In genomic region chrX:13026877-13027652, GRCh38 we compare ENCODE assay signal across 27 cellular contexts. TPM values are rescaled to one million over a fixed set of nuclear protein-coding genes. Genes with fewer than 3 reads are reported as not detected.
DNase-seq lines count a peak whose midpoint lies in the region; ATAC-seq and TF ChIP-seq lines count a peak whose summit lies in the region.
"Had no signal": no experiment of that assay in that cellular context is flagged by ENCODE, and none has a peak within 500 bp of the region (broad histone marks: within the 10 kb centered on the region; RNA-seq: fewer than 3 reads in every experiment).

No MANE protein-coding gene starts in this region.

- no peaks in the 10 kb centered on the region for H3K79me1 ChIP-seq in mesendoderm (ENCODE audit: low read length)

- no peak overlapping the region for H3K4me3 ChIP-seq in CD8-positive, alpha-beta T cell (ENCODE audit: low read depth, low read length)
- no peak overlapping the region for H3K4me3 ChIP-seq in mesendoderm (ENCODE audit: low read length)
- H3K4me3 ChIP-seq: colonic mucosa, hepatocyte, prostate gland, testis had no signal

- no peak overlapping the region for H3K4me3 Mint-ChIP-seq in CD8-positive, alpha-beta T cell
- H3K4me3 Mint-ChIP-seq in activated CD8-positive, alpha-beta T cell treated with anti-CD3 and anti-CD28 coated beads for 36 hours = no peak overlapping the region
- H3K4me3 Mint-ChIP-seq: nephron progenitor cell had no signal

- no peak overlapping the region for H3K23ac ChIP-seq in mesendoderm (ENCODE audit: low read length)

- no peak overlapping the region for H3K9ac ChIP-seq in mesendoderm (ENCODE audit: low read length)
- H3K9ac ChIP-seq: SK-N-SH had no signal

- CTCF ChIA-PET in CD8-positive, alpha-beta T cell (lab: Charles Lee) = interaction anchor here (1.3 to 2.2 kb wide), 3 partner anchors 24 to 461 kb away, joined by 4 to 6 read pairs (median 5); no protein-coding TSS in a partner anchor
- CTCF ChIA-PET in activated CD8-positive, alpha-beta T cell treated with anti-CD3 and anti-CD28 coated beads for 36 hours (lab: Charles Lee) = no interaction called here

- POLR2A ChIA-PET in CD8-positive, alpha-beta T cell (lab: Charles Lee) = interaction anchor here (1.0 to 1.9 kb wide), 7 partner anchors 13 to 65 kb away, joined by 3 to 9 read pairs (median 6); no protein-coding TSS in a partner anchor
- POLR2A ChIA-PET in activated CD8-positive, alpha-beta T cell treated with anti-CD3 and anti-CD28 coated beads for 36 hours (lab: Charles Lee) = no interaction called here

- no peaks in the 10 kb centered on the region for H3K79me2 ChIP-seq in mesendoderm (ENCODE audit: control insufficient read depth, insufficient read depth, low read length)
- H3K79me2 ChIP-seq: hepatocyte had no signal

- H4K8ac ChIP-seq in mesendoderm (ENCODE audit: low read depth, low read length) = no peak overlapping the region

- H3K27ac ChIP-seq in CD8-positive, alpha-beta T cell (ENCODE audit: low read depth, low read length) = peak overlapping the region; percentile 27
- H3K27ac ChIP-seq in mesendoderm (ENCODE audit: low read depth, low read length) = no peak overlapping the region
- H3K27ac ChIP-seq: colonic mucosa, prostate gland, testis had no signal

- H3K36me3 ChIP-seq in CD8-positive, alpha-beta T cell (ENCODE audit: insufficient read depth, low read length) = no peaks in the 10 kb centered on the region
- H3K36me3 ChIP-seq in mesendoderm (ENCODE audit: control insufficient read depth, insufficient read depth, low read length) = no peaks in the 10 kb centered on the region
- H3K36me3 ChIP-seq: colonic mucosa, prostate gland had no signal

- WGBS in mesendoderm (ENCODE audit: extremely low coverage, insufficient coverage, low lambda C conversion rate) = no CpG with 5 or more reads among the region's 8 CpGs

- H3K4me1 Mint-ChIP-seq in CD8-positive, alpha-beta T cell (ENCODE audit: low read depth) = peaks cover 82% of the 10 kb centered on the region
- H3K4me1 Mint-ChIP-seq in activated CD8-positive, alpha-beta T cell treated with anti-CD3 and anti-CD28 coated beads for 36 hours (ENCODE audit: low read depth) = peaks cover 82% of the 10 kb centered on the region

- TF ChIP-seq CTCF in CD8-positive, alpha-beta T cell (IDR thresholded peaks at IDR 0.05) = no peak
- no peak for TF ChIP-seq CTCF in activated CD8-positive, alpha-beta T cell treated with anti-CD3 and anti-CD28 coated beads for 36 hours (IDR thresholded peaks at IDR 0.05)

- no peak overlapping the region for H3K56ac ChIP-seq in mesendoderm (ENCODE audit: low read length)

- H4K5ac ChIP-seq in mesendoderm (ENCODE audit: low read length) = no peak overlapping the region

- peak overlapping the region; percentile 92 for H3K27ac Mint-ChIP-seq in CD8-positive, alpha-beta T cell
- H3K27ac Mint-ChIP-seq in activated CD8-positive, alpha-beta T cell treated with anti-CD3 and anti-CD28 coated beads for 36 hours = peak overlapping the region; percentile 82
- H3K27ac Mint-ChIP-seq: nephron progenitor cell had no signal

- no peaks in the 10 kb centered on the region for H3K27me3 ChIP-seq in CD8-positive, alpha-beta T cell (ENCODE audit: insufficient read depth, low read length)
- H3K27me3 ChIP-seq in mesendoderm (ENCODE audit: insufficient read depth, low read length, poor library complexity) = no peaks in the 10 kb centered on the region
- H3K27me3 ChIP-seq: colonic mucosa, hepatocyte, testis had no signal

- H3K27me3 Mint-ChIP-seq in CD8-positive, alpha-beta T cell (ENCODE audit: low read depth) = no peaks in the 10 kb centered on the region
- no peaks in the 10 kb centered on the region for H3K27me3 Mint-ChIP-seq in activated CD8-positive, alpha-beta T cell treated with anti-CD3 and anti-CD28 coated beads for 36 hours

- intact Hi-C loops in CD8-positive, alpha-beta T cell (cut with DNase I, micrococcal nuclease) = loop anchor here (1.0 to 5.0 kb wide), 4 partner anchors 12 to 65 kb away; no protein-coding TSS in a partner anchor
- intact Hi-C loops in activated CD8-positive, alpha-beta T cell treated with anti-CD3 and anti-CD28 coated beads for 36 hours (cut with micrococcal nuclease) = loop anchor here (2.0 kb wide), 1 partner anchor 62 kb away; no protein-coding TSS in a partner anchor

- H3K4me1 ChIP-seq in CD8-positive, alpha-beta T cell (ENCODE audit: insufficient read depth, low read length) = peaks cover 86% of the 10 kb centered on the region
- no peaks in the 10 kb centered on the region for H3K4me1 ChIP-seq in mesendoderm (ENCODE audit: control insufficient read depth, low read depth, low read length)
- H3K4me1 ChIP-seq: colonic mucosa, prostate gland, testis had no signal

- peak overlapping the region; percentile 18 for H3K18ac ChIP-seq in mesendoderm (ENCODE audit: low read length)

- H2BK5ac ChIP-seq in mesendoderm (ENCODE audit: low read length) = no peak overlapping the region

- H3K9me3 Mint-ChIP-seq in CD8-positive, alpha-beta T cell = no peaks in the 10 kb centered on the region
- H3K9me3 Mint-ChIP-seq in activated CD8-positive, alpha-beta T cell treated with anti-CD3 and anti-CD28 coated beads for 36 hours = no peaks in the 10 kb centered on the region

- H2BK15ac ChIP-seq in mesendoderm (replicated peaks; ENCODE audit: low read depth) = no peak overlapping the region

- peak; percentile 39 for ATAC-seq in CD8-positive, alpha-beta T cell
- ATAC-seq in GM19468 (IDR thresholded peaks at IDR 0.05; ENCODE audit: extremely low read depth, unreplicated experiment) = peak; percentile 28
- ATAC-seq in activated CD8-positive, alpha-beta T cell treated with anti-CD3 and anti-CD28 coated beads for 36 hours = peak; percentile 58
- no peak for ATAC-seq in GM21381 (IDR thresholded peaks at IDR 0.05; ENCODE audit: unreplicated experiment)
- no peak for ATAC-seq in HG02970 (IDR thresholded peaks at IDR 0.05; ENCODE audit: low FRiP score, unreplicated experiment)
- ATAC-seq in HG02571 (IDR thresholded peaks at IDR 0.05; ENCODE audit: unreplicated experiment) = no peak

- no peaks in the 10 kb centered on the region for H3K36me3 Mint-ChIP-seq in CD8-positive, alpha-beta T cell
- H3K36me3 Mint-ChIP-seq in activated CD8-positive, alpha-beta T cell treated with anti-CD3 and anti-CD28 coated beads for 36 hours (ENCODE audit: low read depth) = no peaks in the 10 kb centered on the region

- H2AK5ac ChIP-seq in mesendoderm (ENCODE audit: low read length) = no peak overlapping the region

- DNase-seq in CD8-positive, alpha-beta T cell = peak in 1 of 7 experiments; percentile 46
- DNase-seq in activated CD8-positive, alpha-beta T cell treated with anti-CD3 and anti-CD28 coated beads for 36 hours = peak; percentile 28
- DNase-seq in mesendoderm (no peak), NCI-H345 (lab: John Stamatoyannopoulos, UW) (no peak)
- DNase-seq: activated CD4-positive, alpha-beta T cell treated with anti-CD3 and anti-CD28 coated beads, Interleukin-2, amount 50 U/mL, for 48 hours; activated effector memory CD4-positive, alpha-beta T cell treated with Interleukin-2 at 50 U/mL for 16 hours; AML-193; Calu3; colonic mucosa; HCEC 1CT; islet precursor cell; Kasumi-1; mammary epithelial cell; NCI-H1417; NCI-H2171 treated with DMSO at 0.1 percent for 48 hours; NCI-H82; nephron progenitor cell; SK-N-SH; small intestine; stimulated activated CD4-positive, alpha-beta T cell treated with anti-CD3 and anti-CD28 coated beads, Interleukin-4, amount 100 ng/mL, for 24 hours; testis had no signal

- no peak overlapping the region for H3K4ac ChIP-seq in mesendoderm (ENCODE audit: low read depth, low read length)

- no peaks in the 10 kb centered on the region for H3K9me3 ChIP-seq in CD8-positive, alpha-beta T cell (ENCODE audit: low read length)
- H3K9me3 ChIP-seq: colonic mucosa, prostate gland, SK-N-SH, testis had no signal

- no peak overlapping the region for H2BK120ac ChIP-seq in mesendoderm (ENCODE audit: low read depth, low read length)

- no peak overlapping the region for H3K4me2 ChIP-seq in mesendoderm (ENCODE audit: low read length)
- H3K4me2 ChIP-seq: hepatocyte, SK-N-SH had no signal

RNA-seq across cellular contexts. Expression of gene FAM9C, which starts 17.4 kb away (rescaled TPM):
- not detected for total RNA-seq in CD8-positive, alpha-beta T cell
- not detected for total RNA-seq in activated CD8-positive, alpha-beta T cell treated with anti-CD3 and anti-CD28 coated beads for 36 hours
- 0.21 TPM for polyA plus RNA-seq in mesendoderm (2013, experiment 1 of 2)
- 0.20 TPM for polyA plus RNA-seq in mesendoderm (2013, experiment 2 of 2)
- total RNA-seq: Calu3, colonic mucosa, hepatocyte, mammary epithelial cell had no signal
- polyA plus RNA-seq: hepatocyte, mammary epithelial cell, small intestine had no signal

RNA-seq across cellular contexts. Expression of gene TMSB4X, which starts 52.2 kb away (rescaled TPM):
- 1,000 to 10,000 TPM; 2,374 to 2,465 TPM for total RNA-seq in CD8-positive, alpha-beta T cell
- total RNA-seq in activated CD8-positive, alpha-beta T cell treated with anti-CD3 and anti-CD28 coated beads for 36 hours = 1,000 to 10,000 TPM; 5,169 to 5,393 TPM
- 3,955 TPM for polyA plus RNA-seq in mesendoderm (2013, experiment 1 of 2)
- 4,083 TPM for polyA plus RNA-seq in mesendoderm (2013, experiment 2 of 2)

Comparison
In these comparisons a context has a peak if more than half of its experiments do, and no peak if none do; other contexts are left out.
1. ATAC-seq: peak in CD8-positive, alpha-beta T cell (single experiment), GM19468 (single experiment) and activated CD8-positive, alpha-beta T cell treated with anti-CD3 and anti-CD28 coated beads for 36 hours (single experiment); none in GM21381 (single experiment), HG02970 (single experiment) and HG02571 (single experiment).